Comparison of ENCODE assay signal across 7 cellular contexts in the genomic region with DNA sequence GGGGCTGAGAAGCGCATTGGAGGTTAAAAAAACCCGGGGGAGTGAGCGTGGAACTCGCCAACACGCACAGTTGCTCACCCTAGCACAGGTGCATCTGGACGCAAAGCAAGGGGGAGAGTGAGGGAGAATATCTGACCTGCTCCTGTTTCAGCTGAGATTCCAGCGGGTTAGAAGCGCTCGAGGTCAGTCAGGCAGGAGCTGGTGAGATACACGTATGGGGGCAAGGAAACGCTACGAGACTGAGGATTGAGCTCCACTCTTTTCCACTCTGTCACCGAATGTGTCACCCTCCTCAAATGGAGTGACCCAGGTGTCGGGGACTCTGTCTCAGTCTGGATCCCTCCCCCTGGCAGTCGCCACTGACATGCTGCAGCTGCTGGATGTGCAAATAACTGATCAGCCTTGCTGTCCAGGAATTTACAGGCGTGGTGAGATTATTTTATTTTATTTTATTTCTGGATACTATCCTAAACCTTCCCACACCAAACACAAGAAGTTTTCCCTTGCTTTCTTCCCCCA.
"Had no signal": no experiment of that assay in that cellular context is flagged by ENCODE, and none has a peak within 500 bp of the region (broad histone marks: within the 10 kb centered on the region; RNA-seq: fewer than 3 reads in every experiment).

No MANE protein-coding gene starts in this region.

- H3K4me3 ChIP-seq: GM23338, HAP-1 had no signal

- H3K9me3 ChIP-seq: HAP-1 had no signal

- FAIRE-seq: HepG2 had no signal

- H2AFZ ChIP-seq: GM23338 had no signal

- H3K36me3 ChIP-seq: HAP-1 had no signal

- DNase-seq: H7, KG1 had no signal

- H3K4me2 ChIP-seq: GM23338 had no signal

- ATAC-seq: GM23338, HCT116, HepG2 had no signal

- H3K4me1 ChIP-seq: HAP-1 had no signal

- H3K27ac ChIP-seq: HL-60 had no signal
